In genomic region chr1:183879966-183880365, GRCh38 we compare ENCODE assay signal across 28 cellular contexts.
DNase-seq lines count a peak whose midpoint lies in the region; TF ChIP-seq lines count a peak whose summit lies in the region.
"Had no signal": no experiment of that assay in that cellular context is flagged by ENCODE, and none has a peak within 500 bp of the region (broad histone marks: within the 10 kb centered on the region; RNA-seq: fewer than 3 reads in every experiment).

No MANE protein-coding gene starts in this region.

- no peak overlapping the region for H3T11ph ChIP-seq in H9 (ENCODE audit: low read length)

- H3K9ac ChIP-seq in H9 (ENCODE audit: extremely low read depth, insufficient read length, low read length) = no peak overlapping the region
- H3K9ac ChIP-seq: KMS-11, neural progenitor cell had no signal

- H3K4me1 ChIP-seq in A673 (ENCODE audit: insufficient read depth, low read length, poor library complexity, severe bottlenecking) (peaks cover 95% of the 10 kb centered on the region), H9 (ENCODE audit: insufficient read depth, low read length) (peaks cover 5% of the 10 kb centered on the region; the same call in 1 of the 2 replicates)
- H3K4me1 ChIP-seq: HAP-1 had no signal

- no peak overlapping the region for H3K56ac ChIP-seq in H9 (ENCODE audit: insufficient read length, low read depth, low read length)

- H4K8ac ChIP-seq in H9 (replicated peaks; ENCODE audit: insufficient read length, low read depth, low read length) = no peak overlapping the region

- no peaks in the 10 kb centered on the region for H3K23me2 ChIP-seq in H9 (ENCODE audit: insufficient read length, low read depth, low read length, poor library complexity, severe bottlenecking)

- H2AFZ ChIP-seq in H9 (ENCODE audit: low read length) = no peak overlapping the region
- H2AFZ ChIP-seq: neural progenitor cell had no signal

- H2BK5ac ChIP-seq in H9 (ENCODE audit: insufficient read length, low read length) = no peak overlapping the region

- WGBS in H9 (ENCODE audit: extremely low coverage, insufficient read length, low lambda C conversion rate) = no CpG with 5 or more reads among the region's 1 CpG

- H3K4me3 Mint-ChIP-seq in progenitor cell of endocrine pancreas (ENCODE audit: low read depth) (no peak overlapping the region), H9 (no peak overlapping the region)
- H3K4me3 Mint-ChIP-seq: activated naive CD8-positive, alpha-beta T cell treated with anti-CD3 and anti-CD28 coated beads for 36 hours; CD4-positive, alpha-beta memory T cell; central memory CD8-positive, alpha-beta T cell; neural progenitor cell; stimulated activated memory B cell treated with anti-CD40 and anti-IgM and Interleukin-4, amounts not matched to agents 10 μg/mL and 1 μg/mL and 100 μg/mL, for 72 hours; T-helper 2 cell treated with Interferon-gamma antibody and Interleukin-4, amounts not matched to agents 5 μg/mL and 100 μg/mL, for 36 hours had no signal

- POLR2A ChIA-PET in A673 (lab: Charles Lee; ENCODE audit: low non-redundant PET) = no interaction called here

- no peak overlapping the region for H3K23ac ChIP-seq in H9 (ENCODE audit: insufficient read length, low read depth, low read length)

- H3K9me3 Mint-ChIP-seq in progenitor cell of endocrine pancreas (ENCODE audit: low read depth) (no peaks in the 10 kb centered on the region), H9 (no peaks in the 10 kb centered on the region)
- H3K9me3 Mint-ChIP-seq: activated naive CD8-positive, alpha-beta T cell treated with anti-CD3 and anti-CD28 coated beads for 36 hours; CD4-positive, alpha-beta memory T cell; central memory CD8-positive, alpha-beta T cell; neural progenitor cell; stimulated activated memory B cell treated with anti-CD40 and anti-IgM and Interleukin-4, amounts not matched to agents 10 μg/mL and 1 μg/mL and 100 μg/mL, for 72 hours; T-helper 2 cell treated with Interferon-gamma antibody and Interleukin-4, amounts not matched to agents 5 μg/mL and 100 μg/mL, for 36 hours had no signal

- no peaks in the 10 kb centered on the region for H3K79me2 ChIP-seq in H9 (ENCODE audit: insufficient read depth, low read length)

- H3K4me2 ChIP-seq in H9 (ENCODE audit: insufficient read depth, insufficient read length, low read length) = no peak overlapping the region
- H3K4me2 ChIP-seq: KMS-11, neural progenitor cell had no signal

- H2BK20ac ChIP-seq in H9 (ENCODE audit: low read depth, low read length, poor library complexity, severe bottlenecking) = no peak overlapping the region

- CTCF ChIA-PET in A673 (lab: Charles Lee) = no interaction called here

- H3K9me3 ChIP-seq in A673 (ENCODE audit: low read depth, low read length, poor library complexity, severe bottlenecking) (no peaks in the 10 kb centered on the region), WERI-Rb-1 (ENCODE audit: severe bottlenecking) (no peaks in the 10 kb centered on the region), H9 (ENCODE audit: control insufficient read depth, low read depth, low read length) (no peaks in the 10 kb centered on the region)
- H3K9me3 ChIP-seq: HAP-1, suprapubic skin, vagina had no signal

- H3K18ac ChIP-seq in H9 (ENCODE audit: insufficient read length, low read depth, low read length) = no peak overlapping the region

- no peak overlapping the region for H2BK120ac ChIP-seq in H9 (ENCODE audit: low read depth, low read length, poor library complexity, severe bottlenecking)

- peaks cover 5% of the 10 kb centered on the region for H3K36me3 Mint-ChIP-seq in progenitor cell of endocrine pancreas (ENCODE audit: insufficient read depth)
- no peaks in the 10 kb centered on the region; a peak in 1 of 7 replicates for H3K36me3 Mint-ChIP-seq in H9 (ENCODE audit: insufficient read depth in 1 of 3, low read depth in 3 of 3)
- H3K36me3 Mint-ChIP-seq: activated naive CD8-positive, alpha-beta T cell treated with anti-CD3 and anti-CD28 coated beads for 36 hours had no signal

- DNase-seq in A673 (ENCODE audit: low spot score) = peak; percentile 54
- no peak for DNase-seq in WERI-Rb-1
- DNase-seq in fibroblast of villous mesenchyme (ENCODE audit: low read depth) = peak; percentile 22
- no peak for DNase-seq in progenitor cell of endocrine pancreas (ENCODE audit: low spot score, unreplicated experiment)
- no peak for DNase-seq in COR-L47 (lab: John Stamatoyannopoulos, UW)
- DNase-seq in activated T-cell treated with anti-CD3 and anti-CD28 coated beads for 4 hours = no peak
- no peak for DNase-seq in H9
- DNase-seq in NCI-H1417 (lab: John Stamatoyannopoulos, UW) = no peak
- DNase-seq: activated CD4-positive, alpha-beta T cell treated with anti-CD3 and anti-CD28 coated beads for 4 hours; activated effector memory CD4-positive, alpha-beta T cell treated with anti-CD3 and anti-CD28 coated beads, Interleukin-2, amount 50 U/mL, for 16 hours; activated naive CD8-positive, alpha-beta T cell treated with anti-CD3 and anti-CD28 coated beads for 36 hours; AML-193; CD4-positive, alpha-beta memory T cell; DMS53; kidney; NCI-H1436; PC-3; right cardiac atrium; stimulated activated CD4-positive, alpha-beta T cell treated with anti-CD3 and anti-CD28 coated beads, Interleukin-12 subunit alpha, Interleukin-12 subunit beta, amount 100 ng/mL, for 4 hours; stimulated activated CD4-positive, alpha-beta T cell treated with anti-CD3 and anti-CD28 coated beads, Interleukin-4, amount 100 ng/mL, for 24 hours had no signal

- H2AK5ac ChIP-seq in H9 (ENCODE audit: insufficient read length, low read length) = no peak overlapping the region

- no peaks in the 10 kb centered on the region for H4K20me1 ChIP-seq in H9 (ENCODE audit: control insufficient read depth, insufficient read depth, insufficient read length)

- no peak overlapping the region for H3K4ac ChIP-seq in H9 (ENCODE audit: low read depth, low read length)

- peaks cover 41% of the 10 kb centered on the region for H3K36me3 ChIP-seq in A673 (ENCODE audit: insufficient read depth, low read length, poor library complexity, severe bottlenecking)
- no peaks in the 10 kb centered on the region; the same call in 1 of the 2 replicates for H3K36me3 ChIP-seq in WERI-Rb-1
- H3K36me3 ChIP-seq: HAP-1, neural progenitor cell had no signal

- H3K27me3 Mint-ChIP-seq in progenitor cell of endocrine pancreas = no peaks in the 10 kb centered on the region
- H3K27me3 Mint-ChIP-seq in H9 (ENCODE audit: low read depth) = no peaks in the 10 kb centered on the region
- H3K27me3 Mint-ChIP-seq: activated naive CD8-positive, alpha-beta T cell treated with anti-CD3 and anti-CD28 coated beads for 36 hours had no signal

- H3K27ac ChIP-seq in A673 (ENCODE audit: low read depth, low read length, poor library complexity, severe bottlenecking) (peak overlapping the region; percentile 92), WERI-Rb-1 (peak overlapping the region; percentile 4; the same call in 1 of the 2 replicates), H9 (ENCODE audit: insufficient read length, low read depth, low read length) (no peak overlapping the region)
- H3K27ac ChIP-seq: KMS-11, neural progenitor cell, suprapubic skin, vagina had no signal

- H3K14ac ChIP-seq in H9 (ENCODE audit: insufficient read depth, low read length) = no peak overlapping the region

- no peak overlapping the region for H4K91ac ChIP-seq in H9 (ENCODE audit: insufficient read length, low read depth, low read length)

- H3K27me3 ChIP-seq in A673 (replicated peaks; ENCODE audit: insufficient read depth, low read depth, low read length, poor library complexity) (no peaks in the 10 kb centered on the region), WERI-Rb-1 (ENCODE audit: insufficient read depth, low read depth, severe bottlenecking) (no peaks in the 10 kb centered on the region), H9 (ENCODE audit: insufficient read depth, low read length) (no peaks in the 10 kb centered on the region)
- H3K27me3 ChIP-seq: neural progenitor cell, suprapubic skin, vagina had no signal

- TF ChIP-seq CTCF in A673 (conservative IDR thresholded peaks at IDR 0.05; ENCODE audit: low read depth, low read length) (no peak), WERI-Rb-1 (IDR thresholded peaks at IDR 0.05; ENCODE audit: low read depth, low read length) (no peak), fibroblast of villous mesenchyme (IDR thresholded peaks at IDR 0.05; ENCODE audit: insufficient read depth, low read depth, low read length) (no peak), progenitor cell of endocrine pancreas (IDR thresholded peaks at IDR 0.05; ENCODE audit: unreplicated experiment) (no peak), H9 (conservative IDR thresholded peaks at IDR 0.05) (no peak)

- BruUV-seq in A673 (replicated peaks; lab: Mats Ljungman, UMichigan) = no TSS peak

- H3K4me1 Mint-ChIP-seq in progenitor cell of endocrine pancreas (ENCODE audit: low read depth) = peaks cover 21% of the 10 kb centered on the region
- peaks cover 18 to 24% of the 10 kb centered on the region in 2 experiments for H3K4me1 Mint-ChIP-seq in H9
- H3K4me1 Mint-ChIP-seq: CD4-positive, alpha-beta memory T cell; central memory CD8-positive, alpha-beta T cell had no signal

- peak overlapping the region; percentile 2 for H3K27ac Mint-ChIP-seq in progenitor cell of endocrine pancreas
- no peak overlapping the region; a peak in 1 of 7 replicates for H3K27ac Mint-ChIP-seq in H9
- H3K27ac Mint-ChIP-seq: activated naive CD8-positive, alpha-beta T cell treated with anti-CD3 and anti-CD28 coated beads for 36 hours; CD4-positive, alpha-beta memory T cell; stimulated activated memory B cell treated with anti-CD40 and anti-IgM and Interleukin-4, amounts not matched to agents 10 μg/mL and 1 μg/mL and 100 μg/mL, for 72 hours; T-helper 2 cell treated with Interferon-gamma antibody and Interleukin-4, amounts not matched to agents 5 μg/mL and 100 μg/mL, for 36 hours had no signal

- intact Hi-C loops in A673 (cut with micrococcal nuclease; ENCODE audit: unreplicated experiment) = loop anchor here (5.0 kb wide), 1 partner anchor 38 kb away; no protein-coding TSS in a partner anchor

- H4K5ac ChIP-seq in H9 (ENCODE audit: insufficient read length, low read depth, low read length) = no peak overlapping the region

- H3K79me1 ChIP-seq in H9 (ENCODE audit: insufficient read depth, low read depth, low read length, poor library complexity, severe bottlenecking) = no peaks in the 10 kb centered on the region

- H2BK15ac ChIP-seq in H9 (ENCODE audit: low read depth, low read length) = no peak overlapping the region

- no peak overlapping the region for H2BK12ac ChIP-seq in H9 (ENCODE audit: insufficient read length, low read depth, low read length)

- H3K4me3 ChIP-seq in A673 (ENCODE audit: low read depth, low read length, poor library complexity, severe bottlenecking) (no peak overlapping the region), WERI-Rb-1 (ENCODE audit: low read depth, low read length) (no peak overlapping the region), fibroblast of villous mesenchyme (ENCODE audit: low read depth, low read length) (no peak overlapping the region)
- H3K4me3 ChIP-seq: HAP-1, neural progenitor cell, suprapubic skin, vagina had no signal

Comparison
In these comparisons a context has a peak if more than half of its experiments do, and no peak if none do; other contexts are left out.
1. DNase-seq: peak in A673 (single experiment) and fibroblast of villous mesenchyme (single experiment); none in WERI-Rb-1 (single experiment), progenitor cell of endocrine pancreas (single experiment), COR-L47 (single experiment), activated T-cell treated with anti-CD3 and anti-CD28 coated beads for 4 hours (single experiment), H9 (single experiment) and NCI-H1417 (0 of 3).